Comparison of ENCODE assay signal across 7 cellular contexts in genomic region chr17:42673885-42674754, GRCh38. TPM values are rescaled to one million over a fixed set of nuclear protein-coding genes. Genes with fewer than 3 reads are reported as not detected.
DNase-seq lines count a peak whose midpoint lies in the region; ATAC-seq, FAIRE-seq and TF ChIP-seq lines count a peak whose summit lies in the region.

No MANE protein-coding gene starts in this region.

- H3K27ac ChIP-seq in GM12878 (ENCODE audit: control insufficient read depth, insufficient read depth) (peak overlapping the region; percentile 61), suprapubic skin (peak overlapping the region; percentile 96)

- H3K9me3 ChIP-seq in GM12878 (replicated peaks; ENCODE audit: control insufficient read depth, insufficient read depth, low read length) (no peaks in the 10 kb centered on the region), suprapubic skin (no peaks in the 10 kb centered on the region)

- no peak overlapping the region for H2AFZ ChIP-seq in GM12878 (ENCODE audit: control insufficient read depth, low read depth, low read length)

- H3K4me1 ChIP-seq in GM12878 (ENCODE audit: control insufficient read depth, insufficient read depth, low read length) = peaks cover 10% of the 10 kb centered on the region
- peaks cover 83% of the 10 kb centered on the region for H3K4me1 ChIP-seq in suprapubic skin

- intact Hi-C loops in GM12878 (cut with micrococcal nuclease; ENCODE audit: unreplicated experiment) = no loop called here

- H3K4me3 ChIP-seq in GM12878 = peak overlapping the region; percentile 98
- H3K4me3 ChIP-seq in suprapubic skin = peak overlapping the region; percentile 84

- no peak for TF ChIP-seq EP300 in GM12878 (IDR thresholded peaks at IDR 0.05; ENCODE audit: borderline replicate concordance in 1 of 2, control insufficient read depth in 1 of 2, low read depth in 2 of 2, low read length in 2 of 2)
- no peak for TF ChIP-seq EP300 in suprapubic skin (IDR thresholded peaks at IDR 0.05)

- H3K9ac ChIP-seq in GM12878 (ENCODE audit: control insufficient read depth, insufficient read depth, low read length) = peak overlapping the region; percentile 58; the same call in 1 of the 2 replicates

- no peaks in the 10 kb centered on the region for H3K36me3 Mint-ChIP-seq in immature natural killer cell

- H3K4me2 ChIP-seq in GM12878 (ENCODE audit: control insufficient read depth, insufficient read depth) = peak overlapping the region; percentile 81

- RAD21 ChIA-PET in GM12878 (lab: Charles Lee; ENCODE audit: unreplicated experiment) = interaction anchor here (0.8 to 1.8 kb wide), 12 partner anchors 9 to 96 kb away, joined by 3 to 14 read pairs (median 6); partner anchors contain the start of genes PSMC3IP, RETREG3, TUBG1 and TUBG2

- H3K36me3 ChIP-seq in GM12878 (ENCODE audit: control insufficient read depth in 2 of 2, insufficient read depth in 2 of 2, low read length in 1 of 2) (peaks cover 13 to 30% of the 10 kb centered on the region in 2 experiments; a peak in 3 of 4 replicates), suprapubic skin (peaks cover 36% of the 10 kb centered on the region)

- TF ChIP-seq POLR2A in GM12878 (IDR thresholded peaks at IDR 0.05; ENCODE audit: low read depth, low read length) (0 out of 2 replicates have a peak, but pooled peaks have one; percentile 15), suprapubic skin (IDR thresholded peaks at IDR 0.05) (no peak)

- H3K4me1 Mint-ChIP-seq in immature natural killer cell = peaks cover 42 to 43% of the 10 kb centered on the region in 2 donors

- no peaks in the 10 kb centered on the region for H4K20me1 ChIP-seq in GM12878 (ENCODE audit: control insufficient read depth, insufficient read depth)

- no peaks in the 10 kb centered on the region for H3K27me3 ChIP-seq in GM12878 (replicated peaks in 1 of 2; ENCODE audit: control insufficient read depth in 2 of 2, insufficient read depth in 2 of 2, low read length in 1 of 2)
- H3K27me3 ChIP-seq in suprapubic skin = no peaks in the 10 kb centered on the region

- no peak overlapping the region for H3K27ac Mint-ChIP-seq in immature natural killer cell

- peaks cover 43% of the 10 kb centered on the region for H3K79me2 ChIP-seq in GM12878 (ENCODE audit: control insufficient read depth, insufficient read depth, low read length)

- ATAC-seq in GM12878 = peak; percentile 33
- no peak for ATAC-seq in HG02798 (IDR thresholded peaks at IDR 0.05; ENCODE audit: poor library complexity, unreplicated experiment)

- WGBS in GM12878 (ENCODE audit: insufficient coverage, insufficient replicate concordance, low lambda C conversion rate, missing lambda C conversion rate) = 3% methylated on average over 25 of the region's 32 CpGs
- WGBS in suprapubic skin = 5% methylated on average over 10 of the region's 32 CpGs

- in situ Hi-C loops in GM12878 (cut with MboI) = no loop called here

- TF ChIP-seq RAD21 in GM12878 (IDR thresholded peaks at IDR 0.05; ENCODE audit: insufficient read depth, low read depth, low read length) = peak; percentile 37; the same call in 1 of the 2 replicates

- peaks cover 15 to 35% (median 18%) of the 10 kb centered on the region in 3 donors for H3K27me3 Mint-ChIP-seq in immature natural killer cell (ENCODE audit: low read depth in 3 of 3)

- no TSS peak for BruUV-seq in GM12878 (replicated peaks; lab: Mats Ljungman, UMichigan)

- H3K9me3 Mint-ChIP-seq in immature natural killer cell = no peaks in the 10 kb centered on the region

- SMC1A ChIA-PET in GM12878 (lab: Charles Lee; ENCODE audit: uncharacterized antibody, unreplicated experiment) = interaction anchor here (1.2 to 8.3 kb wide), 8 partner anchors 13 to 95 kb away, joined by 3 to 85 read pairs (median 6); partner anchors contain the start of genes RETREG3 and TUBG1

- FAIRE-seq in GM12878 (lab: Jason Lieb, UNC) = peak; percentile 78

- DNase-seq in GM03348 (ENCODE audit: low spot score) = peak; percentile 86
- peak; percentile 32 to 55 for DNase-seq in Kasumi-1 (lab: John Stamatoyannopoulos, UW)
- no peak for DNase-seq in GM12878 (ENCODE audit: low read depth, low spot score)
- DNase-seq in immature natural killer cell = peak; percentile 26 to 33 (median 27)
- peak in 1 of 2 donors; percentile 83 for DNase-seq in suprapubic skin (ENCODE audit: low spot score in 2 of 2)
- no peak for DNase-seq in activated CD8-positive, alpha-beta memory T cell treated with anti-CD3 and anti-CD28 coated beads, Interleukin-2, amount 50 U/mL, for 4 hours

- POLR2A ChIA-PET in GM12878 (lab: Charles Lee) = interaction anchor here (0.6 to 6.6 kb wide), 12 partner anchors 10 to 245 kb away, joined by 3 to 29 read pairs (median 3); partner anchors contain the start of genes TUBG1 and TUBG2

- TF ChIP-seq CTCF in GM12878 (IDR thresholded peaks at IDR 0.05 in 2 of 3, conservative IDR thresholded peaks at IDR 0.05 in 1 of 3; ENCODE audit: control insufficient read depth in 2 of 3, extremely low read depth in 1 of 3, insufficient read depth in 1 of 3, low read depth in 3 of 3, low read length in 3 of 3) (peak; percentile 59 to 85 (median 61)), suprapubic skin (IDR thresholded peaks at IDR 0.05) (peak in 1 of 2 donors; percentile 33)

- CTCF ChIA-PET in GM12878 (lab: Yijun Ruan, JAX) = interaction anchor here (0.8 to 10.1 kb wide), 20 partner anchors 9 to 146 kb away, joined by 3 to 239 read pairs (median 5); partner anchors contain the start of genes MLX, NAGLU, PSMC3IP and TUBG2

- peak overlapping the region in 4 of 5 donors; percentile 17 to 60 (median 48) for H3K4me3 Mint-ChIP-seq in immature natural killer cell

RNA-seq across cellular contexts. Expression of gene PLEKHH3, which starts 2.7 kb away (rescaled TPM):
- total RNA-seq in GM12878 (2013; cell fraction: nucleolus; rRNA removed) = 39.3 and 53.5 TPM in 2 replicates
- total RNA-seq in GM12878 (2014; rRNA removed) (15.8 and 22.3 TPM in 2 replicates), GM12878 (2014; rRNA removed; fragmentation: Illumina TruSeq; extraction: Trizol) (7.0 and 7.8 TPM in 2 replicates), GM12878 (2021) (35.5 and 38.0 TPM in 2 replicates), suprapubic skin (10 to 100 TPM; 38.7 to 58.4 (median 45.3) TPM)
- polyA plus RNA-seq in GM12878 (2011; ENCODE audit: low read depth) = 6.9 TPM
- polyA plus RNA-seq in GM12878 (2011; rRNA removed) (4.0 and 14.0 TPM in 2 replicates), GM12878 (2014; fragmentation: Illumina TruSeq; extraction: Trizol) (1.5 and 3.9 TPM in 2 replicates), GM12878 (2014; fragmentation: Nextera tagmentation; extraction: Ambion mirVana) (1 to 10 TPM in 1 of 2 experiments, under 1 TPM in 1; 0.31 to 2.1 TPM), GM12878 (2014; rRNA removed) (29.5 and 31.3 TPM in 2 replicates), GM12878 (2016; fragmentation: Nextera tagmentation; extraction: Ambion mirVana) (10 to 100 TPM; 10.3 to 11.8 TPM), immature natural killer cell (not detected)
- 18.7 and 28.9 TPM in 2 replicates for polyA plus RNA-seq in GM12878 (2011; cell fraction: cytosol; rRNA removed)
- 87.8 and 125 TPM in 2 replicates for polyA plus RNA-seq in GM12878 (2011; cell fraction: nucleus; rRNA removed)
- polyA plus RNA-seq in GM12878 (2012) = 26.0 and 33.7 TPM in 2 replicates
- 4.8 and 17.2 TPM in 2 replicates for polyA minus RNA-seq in GM12878 (2011; rRNA and poly(A)+ RNA removed)
- 17.5 and 20.7 TPM in 2 replicates for polyA minus RNA-seq in GM12878 (2011; cell fraction: cytosol; rRNA and poly(A)+ RNA removed)
- 15.4 and 25.4 TPM in 2 replicates for polyA minus RNA-seq in GM12878 (2011; cell fraction: nucleus; rRNA and poly(A)+ RNA removed)

RNA-seq across cellular contexts. Expression of gene CCR10, which starts 7.5 kb away (rescaled TPM):
- total RNA-seq in GM12878 (2013; cell fraction: nucleolus; rRNA removed) = 7.4 TPM in 2 replicates
- total RNA-seq in GM12878 (2014; rRNA removed) (25.2 and 34.2 TPM in 2 replicates), GM12878 (2014; rRNA removed; fragmentation: Illumina TruSeq; extraction: Trizol) (1.7 and 2.3 TPM in 2 replicates), GM12878 (2021) (54.0 and 61.3 TPM in 2 replicates), suprapubic skin (1 to 10 TPM in 2 of 4 donors, under 1 TPM in 2; 0.29 to 1.2 (median 0.85) TPM)
- polyA plus RNA-seq in GM12878 (2011; ENCODE audit: low read depth) = 6.0 TPM
- polyA plus RNA-seq in GM12878 (2011; rRNA removed) (1.7 and 2.6 TPM in 2 replicates), GM12878 (2014; fragmentation: Illumina TruSeq; extraction: Trizol) (0.22 and 0.82 TPM in 2 replicates), GM12878 (2014; fragmentation: Nextera tagmentation; extraction: Ambion mirVana) (under 1 TPM; 0.05 to 0.27 TPM), GM12878 (2014; rRNA removed) (21.0 and 30.9 TPM in 2 replicates), GM12878 (2016; fragmentation: Nextera tagmentation; extraction: Ambion mirVana) (10 to 100 TPM; 60.3 to 63.6 TPM), immature natural killer cell (under 1 TPM in 2 of 3 donors, not detected in 1; 0.17 to 0.26 TPM)
- 7.5 and 12.9 TPM in 2 replicates for polyA plus RNA-seq in GM12878 (2011; cell fraction: cytosol; rRNA removed)
- polyA plus RNA-seq in GM12878 (2011; cell fraction: nucleus; rRNA removed) = 18.7 and 23.8 TPM in 2 replicates
- polyA plus RNA-seq in GM12878 (2012) = 20.8 and 43.4 TPM in 2 replicates
- polyA minus RNA-seq in GM12878 (2011; rRNA and poly(A)+ RNA removed) = 2.6 and 3.8 TPM in 2 replicates
- 7.2 and 10.8 TPM in 2 replicates for polyA minus RNA-seq in GM12878 (2011; cell fraction: cytosol; rRNA and poly(A)+ RNA removed)
- 7.9 and 15.9 TPM in 2 replicates for polyA minus RNA-seq in GM12878 (2011; cell fraction: nucleus; rRNA and poly(A)+ RNA removed)

RNA-seq across cellular contexts. Expression of gene CNTNAP1, which starts 8.2 kb away (rescaled TPM):
- 57.8 and 68.0 TPM in 2 replicates for total RNA-seq in GM12878 (2013; cell fraction: nucleolus; rRNA removed)
- total RNA-seq in GM12878 (2014; rRNA removed) (11.1 and 12.9 TPM in 2 replicates), GM12878 (2014; rRNA removed; fragmentation: Illumina TruSeq; extraction: Trizol) (7.4 and 8.0 TPM in 2 replicates), GM12878 (2021) (26.0 and 29.9 TPM in 2 replicates), suprapubic skin (1 to 10 TPM in 3 of 4 donors, under 1 TPM in 1; 0.79 to 3.3 (median 1.2) TPM)
- 10.6 TPM for polyA plus RNA-seq in GM12878 (2011; ENCODE audit: low read depth)
- polyA plus RNA-seq in GM12878 (2011; rRNA removed) (10.2 and 19.6 TPM in 2 replicates), GM12878 (2014; fragmentation: Illumina TruSeq; extraction: Trizol) (10.6 and 14.1 TPM in 2 replicates), GM12878 (2014; fragmentation: Nextera tagmentation; extraction: Ambion mirVana) (1 to 10 TPM in 1 of 2 experiments, under 1 TPM in 1; 0.95 to 1.9 TPM), GM12878 (2014; rRNA removed) (22.0 and 26.6 TPM in 2 replicates), GM12878 (2016; fragmentation: Nextera tagmentation; extraction: Ambion mirVana) (1 to 10 TPM; 2.5 to 2.7 TPM), immature natural killer cell (under 1 TPM in 1 of 3 donors, not detected in 2; 0.73 TPM)
- 26.2 and 27.3 TPM in 2 replicates for polyA plus RNA-seq in GM12878 (2011; cell fraction: cytosol; rRNA removed)
- 194 and 207 TPM in 2 replicates for polyA plus RNA-seq in GM12878 (2011; cell fraction: nucleus; rRNA removed)
- polyA plus RNA-seq in GM12878 (2012) = 22.3 and 24.4 TPM in 2 replicates
- polyA minus RNA-seq in GM12878 (2011; rRNA and poly(A)+ RNA removed) = 12.7 and 16.8 TPM in 2 replicates
- polyA minus RNA-seq in GM12878 (2011; cell fraction: cytosol; rRNA and poly(A)+ RNA removed) = 11.6 and 12.4 TPM in 2 replicates
- polyA minus RNA-seq in GM12878 (2011; cell fraction: nucleus; rRNA and poly(A)+ RNA removed) = 20.2 and 29.2 TPM in 2 replicates

RNA-seq across cellular contexts. Expression of gene TUBG2, which starts 15.0 kb away (rescaled TPM):
- total RNA-seq in GM12878 (2013; cell fraction: nucleolus; rRNA removed) = 44.1 and 46.6 TPM in 2 replicates
- 6.0 and 6.8 TPM in 2 replicates for total RNA-seq in GM12878 (2014; rRNA removed)
- 3.8 and 4.7 TPM in 2 replicates for total RNA-seq in GM12878 (2014; rRNA removed; fragmentation: Illumina TruSeq; extraction: Trizol)
- total RNA-seq in GM12878 (2021) = 7.7 and 9.1 TPM in 2 replicates
- 8.9 TPM for polyA plus RNA-seq in GM12878 (2011; ENCODE audit: low read depth)
- polyA plus RNA-seq in GM12878 (2011; rRNA removed) = 12.4 and 14.4 TPM in 2 replicates
- 17.1 and 21.5 TPM in 2 replicates for polyA plus RNA-seq in GM12878 (2011; cell fraction: cytosol; rRNA removed)
- polyA plus RNA-seq in GM12878 (2011; cell fraction: nucleus; rRNA removed) = 71.5 and 76.2 TPM in 2 replicates
- polyA plus RNA-seq in GM12878 (2012) = 15.4 and 17.1 TPM in 2 replicates
- 5.8 and 8.8 TPM in 2 replicates for polyA plus RNA-seq in GM12878 (2014; fragmentation: Illumina TruSeq; extraction: Trizol)
- 1 to 10 TPM; 1.2 to 1.8 TPM for polyA plus RNA-seq in GM12878 (2014; fragmentation: Nextera tagmentation; extraction: Ambion mirVana)
- 11.3 and 12.5 TPM in 2 replicates for polyA plus RNA-seq in GM12878 (2014; rRNA removed)
- polyA plus RNA-seq in GM12878 (2016; fragmentation: Nextera tagmentation; extraction: Ambion mirVana) = 10 to 100 TPM; 11.3 to 11.9 TPM
- 5.3 and 8.6 TPM in 2 replicates for polyA minus RNA-seq in GM12878 (2011; rRNA and poly(A)+ RNA removed)
- polyA minus RNA-seq in GM12878 (2011; cell fraction: cytosol; rRNA and poly(A)+ RNA removed) = 2.8 and 4.8 TPM in 2 replicates
- 14.5 and 16.8 TPM in 2 replicates for polyA minus RNA-seq in GM12878 (2011; cell fraction: nucleus; rRNA and poly(A)+ RNA removed)
- polyA plus RNA-seq in immature natural killer cell = 1 to 10 TPM; 1.3 to 4.0 (median 3.4) TPM
- total RNA-seq in suprapubic skin = 10 to 100 TPM; 10.9 to 32.3 (median 12.7) TPM

Comparison
In these comparisons a context has a peak if more than half of its experiments do, and no peak if none do; other contexts are left out.
1. DNase-seq: peak in GM03348 (single experiment), Kasumi-1 (2 of 2) and immature natural killer cell (3 of 3); none in GM12878 (single experiment) and activated CD8-positive, alpha-beta memory T cell treated with anti-CD3 and anti-CD28 coated beads, Interleukin-2, amount 50 U/mL, for 4 hours (single experiment).